Comparison of ENCODE assay signal across 8 cellular contexts in genomic region chr18:12701161-12701560, GRCh38. TPM values are rescaled to one million over a fixed set of nuclear protein-coding genes. Genes with fewer than 3 reads are reported as not detected.
DNase-seq lines count a peak whose midpoint lies in the region; FAIRE-seq and TF ChIP-seq lines count a peak whose summit lies in the region.

No MANE protein-coding gene starts in this region.

- CTCF ChIA-PET in activated naive CD4-positive, alpha-beta T cell treated with anti-CD3 and anti-CD28 coated beads, Interleukin-2, amount 10 ng/mL, durations not matched to agents 7 days and 5 days (lab: Charles Lee), result interaction anchor here (1.5 kb wide), 1 partner anchor 233 kb away, joined by 4 read pairs; no protein-coding TSS in a partner anchor

- peaks cover 11 to 18% of the 10 kb centered on the region in 2 donors for H3K4me1 ChIP-seq in kidney (ENCODE audit: control insufficient read depth in 1 of 2, insufficient read depth in 1 of 2, low read depth in 1 of 2, low read length in 2 of 2)

- no peak for DNase-seq in activated naive CD4-positive, alpha-beta T cell treated with anti-CD3 and anti-CD28 coated beads, Interleukin-2, amount 10 ng/mL, durations not matched to agents 7 days and 5 days
- DNase-seq in activated naive CD4-positive, alpha-beta T cell treated with anti-CD3 and anti-CD28 coated beads, Interleukin-2, amount 50 U/mL, for 16 hours, result no peak
- DNase-seq in activated naive CD8-positive, alpha-beta T cell treated with anti-CD3 and anti-CD28 coated beads for 36 hours, result no peak
- DNase-seq in kidney (no peak), type B pancreatic cell (ENCODE audit: extremely low spot score, unreplicated experiment) (no peak), NCI-H2171 treated with DMSO at 0.1 percent for 48 hours (lab: John Stamatoyannopoulos, UW) (no peak), NCI-H82 (lab: John Stamatoyannopoulos, UW) (no peak), cerebellar cortex (ENCODE audit: low spot score) (no peak)

- no peaks in the 10 kb centered on the region for H3K9me3 ChIP-seq in kidney (ENCODE audit: control insufficient read depth in 1 of 2, low read length in 2 of 2)

- peaks cover 52% of the 10 kb centered on the region for H3K4me1 Mint-ChIP-seq in activated naive CD4-positive, alpha-beta T cell treated with anti-CD3 and anti-CD28 coated beads, Interleukin-2, amount 10 ng/mL, durations not matched to agents 7 days and 5 days
- H3K4me1 Mint-ChIP-seq in activated naive CD8-positive, alpha-beta T cell treated with anti-CD3 and anti-CD28 coated beads for 36 hours, result peaks cover 33% of the 10 kb centered on the region
- H3K4me1 Mint-ChIP-seq in type B pancreatic cell (ENCODE audit: unreplicated experiment), result peaks cover 38% of the 10 kb centered on the region

- H3K4me3 ChIP-seq in kidney (ENCODE audit: low read length in 2 of 2), result peak overlapping the region; percentile 82 to 87

- intact Hi-C loops in kidney (cut with DNase I), result no loop called here

- no peak for FAIRE-seq in kidney (lab: Jason Lieb, UNC)

- H3K27me3 Mint-ChIP-seq in activated naive CD4-positive, alpha-beta T cell treated with anti-CD3 and anti-CD28 coated beads, Interleukin-2, amount 10 ng/mL, durations not matched to agents 7 days and 5 days, result no peaks in the 10 kb centered on the region
- no peaks in the 10 kb centered on the region for H3K27me3 Mint-ChIP-seq in activated naive CD8-positive, alpha-beta T cell treated with anti-CD3 and anti-CD28 coated beads for 36 hours
- H3K27me3 Mint-ChIP-seq in type B pancreatic cell, result no peaks in the 10 kb centered on the region

- peak overlapping the region; percentile 98 for H3K4me3 Mint-ChIP-seq in activated naive CD4-positive, alpha-beta T cell treated with anti-CD3 and anti-CD28 coated beads, Interleukin-2, amount 10 ng/mL, durations not matched to agents 7 days and 5 days
- H3K4me3 Mint-ChIP-seq in activated naive CD8-positive, alpha-beta T cell treated with anti-CD3 and anti-CD28 coated beads for 36 hours, result peak overlapping the region; percentile 100
- peak overlapping the region; percentile 96 for H3K4me3 Mint-ChIP-seq in type B pancreatic cell

- peak overlapping the region; percentile 96 for H3K27ac Mint-ChIP-seq in activated naive CD4-positive, alpha-beta T cell treated with anti-CD3 and anti-CD28 coated beads, Interleukin-2, amount 10 ng/mL, durations not matched to agents 7 days and 5 days
- peak overlapping the region; percentile 98 for H3K27ac Mint-ChIP-seq in activated naive CD8-positive, alpha-beta T cell treated with anti-CD3 and anti-CD28 coated beads for 36 hours
- peak overlapping the region; percentile 91 for H3K27ac Mint-ChIP-seq in type B pancreatic cell

- TF ChIP-seq CTCF in kidney (IDR thresholded peaks at IDR 0.05; ENCODE audit: borderline replicate concordance, extremely low read depth, insufficient read depth) (no peak), type B pancreatic cell (conservative IDR thresholded peaks at IDR 0.05) (no peak)

- H3K36me3 ChIP-seq in kidney (ENCODE audit: control insufficient read depth in 1 of 2, insufficient read depth in 2 of 2, low read length in 2 of 2), result peaks cover 2 to 7% of the 10 kb centered on the region in 2 donors

- H3K9ac ChIP-seq in kidney (ENCODE audit: low read length in 2 of 2), result no peak overlapping the region

- no peak overlapping the region for H3K27ac ChIP-seq in kidney (ENCODE audit: low read depth in 2 of 2, low read length in 2 of 2)

- peaks cover 44% of the 10 kb centered on the region for H3K36me3 Mint-ChIP-seq in activated naive CD4-positive, alpha-beta T cell treated with anti-CD3 and anti-CD28 coated beads, Interleukin-2, amount 10 ng/mL, durations not matched to agents 7 days and 5 days
- H3K36me3 Mint-ChIP-seq in activated naive CD8-positive, alpha-beta T cell treated with anti-CD3 and anti-CD28 coated beads for 36 hours, result peaks cover 23% of the 10 kb centered on the region
- peaks cover 15% of the 10 kb centered on the region for H3K36me3 Mint-ChIP-seq in type B pancreatic cell

- no peaks in the 10 kb centered on the region for H3K9me3 Mint-ChIP-seq in activated naive CD4-positive, alpha-beta T cell treated with anti-CD3 and anti-CD28 coated beads, Interleukin-2, amount 10 ng/mL, durations not matched to agents 7 days and 5 days
- H3K9me3 Mint-ChIP-seq in activated naive CD8-positive, alpha-beta T cell treated with anti-CD3 and anti-CD28 coated beads for 36 hours, result no peaks in the 10 kb centered on the region
- H3K9me3 Mint-ChIP-seq in type B pancreatic cell, result no peaks in the 10 kb centered on the region

RNA-seq across cellular contexts. Expression of gene CEP76, which starts 1.4 kb away (rescaled TPM):
- 10 to 100 TPM; 14.4 to 16.8 TPM for total RNA-seq in activated naive CD8-positive, alpha-beta T cell treated with anti-CD3 and anti-CD28 coated beads for 36 hours
- 5.3 TPM for total RNA-seq in kidney
- polyA plus RNA-seq in kidney (ENCODE audit: insufficient read depth, low read depth, low replicate concordance), result 2.0 TPM
- total RNA-seq in type B pancreatic cell (ENCODE audit: low replicate concordance), result 12.2 and 12.4 TPM in 2 replicates

RNA-seq across cellular contexts. Expression of gene PSMG2, which starts 1.7 kb away (rescaled TPM):
- total RNA-seq in activated naive CD8-positive, alpha-beta T cell treated with anti-CD3 and anti-CD28 coated beads for 36 hours, result 100 to 1,000 TPM; 121 to 125 TPM
- 66.2 TPM for total RNA-seq in kidney
- polyA plus RNA-seq in kidney (ENCODE audit: insufficient read depth, low read depth, low replicate concordance), result 108 TPM
- 57.8 and 59.0 TPM in 2 replicates for total RNA-seq in type B pancreatic cell (ENCODE audit: low replicate concordance)

RNA-seq across cellular contexts. Expression of gene SPIRE1, which starts 43.3 kb away (rescaled TPM):
- 1 to 10 TPM; 4.6 to 6.0 TPM for total RNA-seq in activated naive CD8-positive, alpha-beta T cell treated with anti-CD3 and anti-CD28 coated beads for 36 hours
- 35.1 TPM for total RNA-seq in kidney
- 12.3 TPM for polyA plus RNA-seq in kidney (ENCODE audit: insufficient read depth, low read depth, low replicate concordance)
- total RNA-seq in type B pancreatic cell (ENCODE audit: low replicate concordance), result 11.8 and 25.2 TPM in 2 replicates
